24 cellular contexts compared by ENCODE assay signal in the genomic region with DNA sequence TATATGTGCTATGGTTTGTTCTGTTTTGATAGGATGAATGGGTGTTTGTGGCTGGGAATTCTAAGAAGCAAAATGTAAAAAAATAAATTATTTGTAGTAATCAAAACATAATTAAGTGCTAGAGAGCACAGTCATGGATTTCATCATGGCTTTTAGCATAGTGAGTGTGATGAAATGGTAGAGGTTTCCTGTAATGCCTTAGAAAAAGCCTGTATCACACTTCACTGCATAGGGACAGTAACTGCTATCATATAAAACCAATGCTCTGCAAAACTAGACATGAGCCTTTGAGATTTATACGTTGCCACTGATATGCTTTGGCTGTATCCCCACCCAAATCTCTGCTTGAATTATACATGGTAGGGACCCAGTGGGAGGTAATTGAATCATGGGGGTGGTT.
"Had no signal": no experiment of that assay in that cellular context is flagged by ENCODE, and none has a peak within 500 bp of the region (broad histone marks: within the 10 kb centered on the region; RNA-seq: fewer than 3 reads in every experiment).

No MANE protein-coding gene starts in this region.

- H3K27me3 ChIP-seq: MG63 had no signal

- H3K9ac ChIP-seq: SK-N-SH had no signal

- H3K9me3 ChIP-seq: MG63, SK-N-SH had no signal

- DNase-seq: activated CD4-positive, alpha-beta memory T cell treated with anti-CD3 and anti-CD28 coated beads for 36 hours; activated CD4-positive, alpha-beta T cell treated with anti-CD3 and anti-CD28 coated beads for 36 hours; activated CD4-positive, alpha-beta T cell treated with anti-CD3 and anti-CD28 coated beads, Interleukin-2, amount 50 U/mL, for 1 hour; activated CD8-positive, alpha-beta memory T cell treated with anti-CD3 and anti-CD28 coated beads, Interleukin-2, amount 50 U/mL, for 4 hours; activated gamma-delta T cell treated with Interleukin-2 at 50 U/mL for 16 hours; activated naive CD4-positive, alpha-beta T cell treated with anti-CD3 and anti-CD28 coated beads for 36 hours; activated T-cell treated with anti-CD3 and anti-CD28 coated beads for 4 hours; activated T-cell treated with anti-CD3 and anti-CD28 coated beads, Interleukin-2, amount 50 U/mL, for 4 hours; anterior cingulate cortex; caudate nucleus; cerebellar nuclear complex; Kasumi-1; KG1; MG63; NCI-H1048; NCI-H1105 treated with DMSO at 0.1 percent for 48 hours; NCI-H1436; NCI-H1694 treated with DMSO at 0.1 percent for 48 hours; NCI-H2029; NCI-H345; NCI-H524 treated with DMSO at 0.1 percent for 48 hours; NK-92 treated with Interleukin-12 subunit alpha and Interleukin-12 subunit beta, amount 100 ng/mL, for 24 hours; Right ventricle myocardium superior; SK-N-SH had no signal

- H3K36me3 ChIP-seq: MG63 had no signal

- H3K4me3 ChIP-seq: MG63 had no signal
